In the genomic region with DNA sequence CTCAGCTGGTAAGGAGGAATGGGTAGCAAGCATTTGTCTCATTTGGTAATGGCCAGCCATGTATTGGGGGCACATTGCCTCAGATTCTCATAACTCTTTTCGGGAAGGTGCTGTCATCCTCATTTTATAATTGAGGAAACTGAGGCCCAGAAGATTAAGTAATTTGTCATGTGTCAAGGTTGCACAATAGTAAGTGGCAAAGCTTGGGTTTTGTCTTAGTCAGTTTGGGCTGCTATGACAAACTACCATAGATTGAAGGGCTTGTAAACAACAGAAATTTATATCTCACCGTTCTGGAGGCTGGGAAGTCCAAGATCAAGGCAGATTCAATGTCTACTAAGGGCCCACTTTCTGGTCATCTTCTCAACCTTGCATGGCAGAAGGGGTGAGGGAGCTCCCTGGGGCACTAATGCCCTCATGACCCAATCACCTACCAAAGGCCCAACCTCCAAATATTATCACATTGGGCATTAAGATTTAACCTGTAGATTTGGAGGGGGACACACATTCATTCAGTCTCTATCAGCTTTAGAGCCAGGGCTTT, we compare ENCODE assay signal across 15 cellular contexts.
"Had no signal": no experiment of that assay in that cellular context is flagged by ENCODE, and none has a peak within 500 bp of the region (broad histone marks: within the 10 kb centered on the region; RNA-seq: fewer than 3 reads in every experiment).

No MANE protein-coding gene starts in this region.

- H3K27ac ChIP-seq: neural progenitor cell, ovary, upper lobe of right lung, vagina had no signal

- H3K36me3 Mint-ChIP-seq: naive thymus-derived CD8-positive, alpha-beta T cell; neural progenitor cell had no signal

- H3K4me1 ChIP-seq: vagina had no signal

- H3K9me3 ChIP-seq: heart right ventricle, mucosa of descending colon, ovary, right atrium auricular region, testis, tibial nerve, upper lobe of right lung, vagina had no signal

- H3K4me3 ChIP-seq: heart right ventricle, mucosa of descending colon, neural progenitor cell, ovary, right atrium auricular region, testis, tibial nerve, upper lobe of right lung, vagina had no signal

- H3K36me3 ChIP-seq: heart right ventricle, neural progenitor cell, ovary, right atrium auricular region, tibial nerve, upper lobe of right lung, vagina had no signal

- H3K27me3 ChIP-seq: heart right ventricle, neural progenitor cell, ovary, right atrium auricular region, testis, tibial nerve, upper lobe of right lung, vagina had no signal

- H3K4me3 Mint-ChIP-seq: endodermal cell; naive thymus-derived CD8-positive, alpha-beta T cell; neural progenitor cell had no signal

- DNase-seq: endodermal cell; heart right ventricle; kidney glomerular epithelial cell; mammary epithelial cell; mucosa of descending colon; naive thymus-derived CD8-positive, alpha-beta T cell; ovary; stimulated activated CD4-positive, alpha-beta T cell treated with anti-CD3 and anti-CD28 coated beads, Interleukin-2, amount 100 ng/mL, for 48 hours; stimulated activated naive CD8-positive, alpha-beta T cell treated with anti-CD3 and anti-CD28 coated beads, Interleukin-15, Interleukin-2, amounts not matched to agents 100 U/mL and 50 U/mL, for 24 hours; testis; upper lobe of right lung had no signal

- H3K9me3 Mint-ChIP-seq: endodermal cell; naive thymus-derived CD8-positive, alpha-beta T cell; neural progenitor cell had no signal

- H3K27ac Mint-ChIP-seq: endodermal cell; naive thymus-derived CD8-positive, alpha-beta T cell had no signal
